ENCODE assay signal across 9 cellular contexts in genomic region chr20:41046716-41047115, GRCh38. TPM values are rescaled to one million over a fixed set of nuclear protein-coding genes. Genes with fewer than 3 reads are reported as not detected.
DNase-seq lines count a peak whose midpoint lies in the region; ATAC-seq, FAIRE-seq and TF ChIP-seq lines count a peak whose summit lies in the region.
"Had no signal": no experiment of that assay in that cellular context is flagged by ENCODE, and none has a peak within 500 bp of the region (broad histone marks: within the 10 kb centered on the region; RNA-seq: fewer than 3 reads in every experiment).

No MANE protein-coding gene starts in this region.

- peak overlapping the region; percentile 29 for H3K4me3 ChIP-seq in OCI-LY1 (ENCODE audit: low read depth, low read length, poor library complexity, severe bottlenecking)
- H3K4me3 ChIP-seq in bronchial epithelial cell (ENCODE audit: low read depth, low read length), result no peak overlapping the region
- H3K4me3 ChIP-seq in trophoblast cell (ENCODE audit: low read depth, low read length), result no peak overlapping the region

- peak overlapping the region; percentile 83 for H3K4ac ChIP-seq in trophoblast cell (ENCODE audit: low read depth, low read length)

- H2BK12ac ChIP-seq in trophoblast cell (ENCODE audit: low read length), result no peak overlapping the region

- peak overlapping the region; percentile 74 for H3K27ac ChIP-seq in OCI-LY1 (ENCODE audit: low read depth, low read length, poor library complexity, severe bottlenecking)
- H3K27ac ChIP-seq in trophoblast cell (ENCODE audit: low read depth, low read length), result no peak overlapping the region
- H3K27ac ChIP-seq: brain microvascular endothelial cell had no signal

- H3K18ac ChIP-seq in trophoblast cell (ENCODE audit: low read length), result no peak overlapping the region

- no peak overlapping the region for H2BK120ac ChIP-seq in trophoblast cell (ENCODE audit: insufficient read depth, low read length, poor library complexity)

- no peaks in the 10 kb centered on the region for H3K79me1 ChIP-seq in trophoblast cell (ENCODE audit: low read length)

- WGBS in trophoblast cell (ENCODE audit: extremely low coverage, insufficient coverage, insufficient read length), result no CpG with 5 or more reads among the region's 2 CpGs

- 0 out of 2 replicates have a peak, but pooled peaks cover 2% of the 10 kb centered on the region for H4K20me1 ChIP-seq in OCI-LY1 (ENCODE audit: insufficient read depth, low read length)

- no peak for FAIRE-seq in bronchial epithelial cell (lab: Jason Lieb, UNC)

- TF ChIP-seq CTCF in OCI-LY1 (IDR thresholded peaks at IDR 0.05; ENCODE audit: low read length), result no peak
- TF ChIP-seq CTCF in bronchial epithelial cell (IDR thresholded peaks at IDR 0.05; ENCODE audit: insufficient read depth, low read length, severe bottlenecking), result no peak

- H3K9me3 ChIP-seq in OCI-LY1 (ENCODE audit: low read length) (no peaks in the 10 kb centered on the region), trophoblast cell (ENCODE audit: insufficient read depth, low read depth, low read length) (no peaks in the 10 kb centered on the region)

- no peak overlapping the region for H2BK5ac ChIP-seq in trophoblast cell (ENCODE audit: low read depth, low read length, poor library complexity)

- H3K23ac ChIP-seq in trophoblast cell (ENCODE audit: low read length), result no peak overlapping the region

- H3K9me2 ChIP-seq in OCI-LY1 (ENCODE audit: low read depth, low read length), result no peaks in the 10 kb centered on the region

- H3K79me2 ChIP-seq in OCI-LY1 (ENCODE audit: insufficient read depth, low read length) (peaks cover 100% of the 10 kb centered on the region), trophoblast cell (ENCODE audit: control insufficient read depth, insufficient read depth, low read length, poor library complexity) (peaks cover 13% of the 10 kb centered on the region)

- no peaks in the 10 kb centered on the region; the same call in 1 of the 2 replicates for H3F3A ChIP-seq in OCI-LY1 (ENCODE audit: insufficient read depth, low read length)

- H3K4me2 ChIP-seq in OCI-LY1 (ENCODE audit: low read length) (peak overlapping the region; percentile 62), trophoblast cell (ENCODE audit: low read length) (no peak overlapping the region)

- no peak overlapping the region for H2AK5ac ChIP-seq in trophoblast cell (ENCODE audit: low read length)

- H3K36me3 ChIP-seq in OCI-LY1 (ENCODE audit: insufficient read depth, low read length) (peaks cover 24% of the 10 kb centered on the region), bronchial epithelial cell (ENCODE audit: control insufficient read depth, insufficient read depth, low read length) (no peaks in the 10 kb centered on the region), trophoblast cell (ENCODE audit: control insufficient read depth in 1 of 2, insufficient read depth in 2 of 2, low read length in 2 of 2) (peaks cover 0 to 6% of the 10 kb centered on the region in 2 experiments)

- no peak overlapping the region for H4K91ac ChIP-seq in trophoblast cell (ENCODE audit: low read depth, low read length)

- no peak overlapping the region for H2AFZ ChIP-seq in OCI-LY1 (ENCODE audit: low read length)
- H2AFZ ChIP-seq in trophoblast cell (ENCODE audit: insufficient read depth, low read length, poor library complexity), result no peak overlapping the region

- H3K27me3 ChIP-seq in OCI-LY1 (ENCODE audit: insufficient read depth, low read length) (no peaks in the 10 kb centered on the region), bronchial epithelial cell (ENCODE audit: control insufficient read depth, insufficient read depth, low read length) (no peaks in the 10 kb centered on the region), trophoblast cell (ENCODE audit: insufficient read depth, low read length) (no peaks in the 10 kb centered on the region)
- H3K27me3 ChIP-seq: brain microvascular endothelial cell had no signal

- ATAC-seq in GM19351 (IDR thresholded peaks at IDR 0.05; ENCODE audit: unreplicated experiment), result peak; percentile 44
- ATAC-seq in GM19395 (IDR thresholded peaks at IDR 0.05; ENCODE audit: unreplicated experiment), result no peak

- in situ Hi-C loops in G401 (cut with HindIII; ENCODE audit: low sequenced_read_pairs), result no loop called here

- H4K12ac ChIP-seq in trophoblast cell (ENCODE audit: low read depth, low read length), result no peak overlapping the region

- no peak overlapping the region for H4K8ac ChIP-seq in trophoblast cell (ENCODE audit: low read depth, low read length)

- H3K9ac ChIP-seq in OCI-LY1 (ENCODE audit: low read length) (peak overlapping the region; percentile 27; the same call in 1 of the 2 replicates), trophoblast cell (ENCODE audit: low read length) (no peak overlapping the region)

- peak; percentile 55 for DNase-seq in bronchial epithelial cell (ENCODE audit: low read depth)
- DNase-seq in trophoblast cell, result no peak
- no peak for DNase-seq in activated effector memory CD4-positive, alpha-beta T cell treated with Interleukin-2 at 50 U/mL for 16 hours
- DNase-seq in G401 (ENCODE audit: low spot score), result no peak
- DNase-seq: brain microvascular endothelial cell, hypothalamus had no signal

- H3K4me1 ChIP-seq in OCI-LY1 (ENCODE audit: insufficient read depth, low read length, severe bottlenecking), result peaks cover 97% of the 10 kb centered on the region
- peaks cover 8 to 10% of the 10 kb centered on the region in 2 experiments for H3K4me1 ChIP-seq in trophoblast cell (ENCODE audit: control insufficient read depth in 1 of 2, insufficient read depth in 2 of 2, low read length in 2 of 2)

- no peak overlapping the region for H3K14ac ChIP-seq in trophoblast cell (ENCODE audit: low read length)

RNA-seq across cellular contexts. Expression of gene TOP1, which starts 18.1 kb away (rescaled TPM):
- 18.2 and 37.5 TPM in 2 replicates for total RNA-seq in bronchial epithelial cell
- 225 and 236 TPM in 2 replicates for polyA plus RNA-seq in trophoblast cell (2013)
- total RNA-seq in G401 (2014; rRNA removed; shearing (Covaris generic)), result 32.1 and 39.7 TPM in 2 replicates
